Comparison of ENCODE assay signal across 33 cellular contexts in genomic region chr1:15945832-15946448, GRCh38. TPM values are rescaled to one million over a fixed set of nuclear protein-coding genes. Genes with fewer than 3 reads are reported as not detected.
DNase-seq lines count a peak whose midpoint lies in the region; ATAC-seq, FAIRE-seq and TF ChIP-seq lines count a peak whose summit lies in the region.
"Had no signal": no experiment of that assay in that cellular context is flagged by ENCODE, and none has a peak within 500 bp of the region (broad histone marks: within the 10 kb centered on the region; RNA-seq: fewer than 3 reads in every experiment).

No MANE protein-coding gene starts in this region.

- H3K27ac Mint-ChIP-seq in activated T-cell treated with anti-CD3 and anti-CD28 coated beads, Interleukin-2, amount 50 U/mL, for 72 hours = peak overlapping the region; percentile 72
- peak overlapping the region; percentile 16 for H3K27ac Mint-ChIP-seq in activated T-helper 1 cell treated with anti-CD3 and anti-CD28 coated beads, Interleukin-12 subunit alpha, Interleukin-12 subunit beta, Interleukin-2, Interleukin-4 antibody, amounts not matched to agents 30 ng/mL and 10 ng/mL and 1 ng/mL, durations not matched to agents 14 hours and 24 hours and 36 hours
- peak overlapping the region; percentile 62 to 78 for H3K27ac Mint-ChIP-seq in effector memory CD8-positive, alpha-beta T cell
- H3K27ac Mint-ChIP-seq: activated naive CD8-positive, alpha-beta T cell treated with anti-CD3 and anti-CD28 coated beads, Interleukin-2, amount 10 ng/mL, durations not matched to agents 7 days and 5 days had no signal

- H3K9me3 ChIP-seq in thoracic aorta (no peaks in the 10 kb centered on the region), colonic mucosa (no peaks in the 10 kb centered on the region)
- H3K9me3 ChIP-seq: left lung, tibial nerve had no signal

- peaks cover 42% of the 10 kb centered on the region for H3K4me1 Mint-ChIP-seq in activated T-cell treated with anti-CD3 and anti-CD28 coated beads, Interleukin-2, amount 50 U/mL, for 72 hours (ENCODE audit: low read depth)
- peaks cover 41% of the 10 kb centered on the region for H3K4me1 Mint-ChIP-seq in activated T-helper 1 cell treated with anti-CD3 and anti-CD28 coated beads, Interleukin-12 subunit alpha, Interleukin-12 subunit beta, Interleukin-2, Interleukin-4 antibody, amounts not matched to agents 30 ng/mL and 10 ng/mL and 1 ng/mL, durations not matched to agents 14 hours and 24 hours and 36 hours (ENCODE audit: low read depth)
- peaks cover 20 to 35% of the 10 kb centered on the region in 2 donors for H3K4me1 Mint-ChIP-seq in effector memory CD8-positive, alpha-beta T cell (ENCODE audit: low read depth in 2 of 2)

- no peak for TF ChIP-seq CTCF in thoracic aorta (IDR thresholded peaks at IDR 0.05)
- TF ChIP-seq CTCF in colonic mucosa (IDR thresholded peaks at IDR 0.05) = no peak

- ATAC-seq in activated T-cell treated with anti-CD3 and anti-CD28 coated beads, Interleukin-2, amount 50 U/mL, for 72 hours (replicated peaks in 1 of 2) = no peak
- ATAC-seq in effector memory CD8-positive, alpha-beta T cell (replicated peaks) = no peak
- ATAC-seq in thoracic aorta (ENCODE audit: insufficient number of reproducible peaks, low FRiP score, low read depth) = no peak
- ATAC-seq: left lung; stimulated activated naive CD8-positive, alpha-beta T cell treated with anti-CD3 and anti-CD28 coated beads, Interleukin-15, amount 100 ng/mL, for 72 hours had no signal

- FAIRE-seq in HTR-8/SVneo (lab: Jason Lieb, UNC) = no peak
- FAIRE-seq: endothelial cell of umbilical vein, GM12892, H1 had no signal

- no peak overlapping the region for H3K9ac ChIP-seq in colonic mucosa (ENCODE audit: low read depth in 2 of 2, low read length in 2 of 2)

- no peak for DNase-seq in activated T-cell treated with anti-CD3 and anti-CD28 coated beads, Interleukin-2, amount 50 U/mL, for 72 hours
- no peak for DNase-seq in activated T-cell treated with anti-CD3 and anti-CD28 coated beads, Interleukin-2, amount 50 U/mL, for 1 hour
- no peak for DNase-seq in activated T-helper 1 cell treated with anti-CD3 and anti-CD28 coated beads, Interleukin-12 subunit alpha, Interleukin-12 subunit beta, Interleukin-2, Interleukin-4 antibody, amounts not matched to agents 30 ng/mL and 10 ng/mL and 1 ng/mL, durations not matched to agents 14 hours and 24 hours and 36 hours (ENCODE audit: low spot score)
- DNase-seq in effector memory CD8-positive, alpha-beta T cell = no peak
- DNase-seq in thoracic aorta (ENCODE audit: low spot score) (no peak), mucosa of gallbladder (ENCODE audit: low spot score) (no peak), colonic mucosa (no peak), HTR-8/SVneo (ENCODE audit: insufficient read length, low spot score) (no peak)
- DNase-seq: activated CD4-positive, alpha-beta T cell treated with anti-CD3 and anti-CD28 coated beads, Interleukin-2, amount 50 U/mL, for 1 hour; activated CD8-positive, alpha-beta memory T cell treated with anti-CD3 and anti-CD28 coated beads, Interleukin-2, amount 50 U/mL, for 4 hours; activated naive CD8-positive, alpha-beta T cell treated with anti-CD3 and anti-CD28 coated beads, Interleukin-2, amount 10 ng/mL, durations not matched to agents 7 days and 5 days; CD8-positive, alpha-beta memory T cell; central memory CD4-positive, alpha-beta T cell; hypothalamus; left lung; mesenchymal stem cell; NCI-H1092 treated with DMSO at 0.1 percent for 48 hours; NCI-H187 treated with DMSO at 0.1 percent for 48 hours; NCI-H524 treated with DMSO at 0.1 percent for 48 hours; NK-92 treated with Interleukin-12 subunit alpha and Interleukin-12 subunit beta, amount 100 ng/mL, for 24 hours; nucleus accumbens; PC-9; SHP77; stimulated activated CD4-positive, alpha-beta T cell treated with anti-CD3 and anti-CD28 coated beads, Interleukin-15, amount 100 ng/mL, for 24 hours; stimulated activated naive CD8-positive, alpha-beta T cell treated with anti-CD3 and anti-CD28 coated beads, Interleukin-15, amount 100 ng/mL, for 72 hours; T1000; WERI-Rb-1 had no signal

- peak overlapping the region; percentile 98 to 99 for H3K27ac ChIP-seq in thoracic aorta
- no peak overlapping the region for H3K27ac ChIP-seq in colonic mucosa
- H3K27ac ChIP-seq: PC-9, tibial nerve, WERI-Rb-1 had no signal

- intact Hi-C loops in activated T-helper 1 cell treated with anti-CD3 and anti-CD28 coated beads, Interleukin-12 subunit alpha, Interleukin-12 subunit beta, Interleukin-2, Interleukin-4 antibody, amounts not matched to agents 30 ng/mL and 10 ng/mL and 1 ng/mL, durations not matched to agents 14 hours and 24 hours and 36 hours (cut with micrococcal nuclease) = no loop called here
- intact Hi-C loops in colonic mucosa (cut with DNase I) = no loop called here

- H3K4me1 ChIP-seq in thoracic aorta (ENCODE audit: control insufficient read depth in 1 of 2, low read depth in 2 of 2) = peaks cover 28 to 69% of the 10 kb centered on the region in 2 donors
- peaks cover 7% of the 10 kb centered on the region for H3K4me1 ChIP-seq in colonic mucosa

- H3K4me3 Mint-ChIP-seq in activated T-cell treated with anti-CD3 and anti-CD28 coated beads, Interleukin-2, amount 50 U/mL, for 72 hours = peak overlapping the region in 1 of 2 donors; percentile 19
- H3K4me3 Mint-ChIP-seq in activated T-helper 1 cell treated with anti-CD3 and anti-CD28 coated beads, Interleukin-12 subunit alpha, Interleukin-12 subunit beta, Interleukin-2, Interleukin-4 antibody, amounts not matched to agents 30 ng/mL and 10 ng/mL and 1 ng/mL, durations not matched to agents 14 hours and 24 hours and 36 hours = no peak overlapping the region
- H3K4me3 Mint-ChIP-seq in effector memory CD8-positive, alpha-beta T cell = no peak overlapping the region
- H3K4me3 Mint-ChIP-seq: activated naive CD8-positive, alpha-beta T cell treated with anti-CD3 and anti-CD28 coated beads, Interleukin-2, amount 10 ng/mL, durations not matched to agents 7 days and 5 days had no signal

- H3K4me3 ChIP-seq in thoracic aorta = no peak overlapping the region
- H3K4me3 ChIP-seq in colonic mucosa = no peak overlapping the region
- H3K4me3 ChIP-seq: left lung, PC-9, tibial nerve had no signal

- no peaks in the 10 kb centered on the region for H3K27me3 Mint-ChIP-seq in activated T-cell treated with anti-CD3 and anti-CD28 coated beads, Interleukin-2, amount 50 U/mL, for 72 hours (ENCODE audit: low read depth)
- H3K27me3 Mint-ChIP-seq in activated T-helper 1 cell treated with anti-CD3 and anti-CD28 coated beads, Interleukin-12 subunit alpha, Interleukin-12 subunit beta, Interleukin-2, Interleukin-4 antibody, amounts not matched to agents 30 ng/mL and 10 ng/mL and 1 ng/mL, durations not matched to agents 14 hours and 24 hours and 36 hours (ENCODE audit: insufficient read depth) = no peaks in the 10 kb centered on the region
- no peaks in the 10 kb centered on the region for H3K27me3 Mint-ChIP-seq in effector memory CD8-positive, alpha-beta T cell
- H3K27me3 Mint-ChIP-seq: activated naive CD8-positive, alpha-beta T cell treated with anti-CD3 and anti-CD28 coated beads, Interleukin-2, amount 10 ng/mL, durations not matched to agents 7 days and 5 days; CD8-positive, alpha-beta memory T cell; stimulated activated naive CD8-positive, alpha-beta T cell treated with anti-CD3 and anti-CD28 coated beads, Interleukin-15, amount 100 ng/mL, for 72 hours had no signal

- H3K36me3 ChIP-seq in thoracic aorta (peaks cover 47% of the 10 kb centered on the region), colonic mucosa (peaks cover 42% of the 10 kb centered on the region)

- H3K36me3 Mint-ChIP-seq in activated T-cell treated with anti-CD3 and anti-CD28 coated beads, Interleukin-2, amount 50 U/mL, for 72 hours (ENCODE audit: insufficient read depth in 2 of 2) = peaks cover 3 to 10% of the 10 kb centered on the region in 2 donors
- H3K36me3 Mint-ChIP-seq in activated T-helper 1 cell treated with anti-CD3 and anti-CD28 coated beads, Interleukin-12 subunit alpha, Interleukin-12 subunit beta, Interleukin-2, Interleukin-4 antibody, amounts not matched to agents 30 ng/mL and 10 ng/mL and 1 ng/mL, durations not matched to agents 14 hours and 24 hours and 36 hours (ENCODE audit: low read depth) = peaks cover 38% of the 10 kb centered on the region
- peaks cover 47% of the 10 kb centered on the region for H3K36me3 Mint-ChIP-seq in effector memory CD8-positive, alpha-beta T cell (ENCODE audit: insufficient read depth)

- H3K27me3 ChIP-seq in thoracic aorta (replicated peaks; ENCODE audit: insufficient read depth) (no peaks in the 10 kb centered on the region), colonic mucosa (no peaks in the 10 kb centered on the region)
- H3K27me3 ChIP-seq: left lung, tibial nerve had no signal

- no peaks in the 10 kb centered on the region for H3K9me3 Mint-ChIP-seq in activated T-cell treated with anti-CD3 and anti-CD28 coated beads, Interleukin-2, amount 50 U/mL, for 72 hours
- H3K9me3 Mint-ChIP-seq in activated T-helper 1 cell treated with anti-CD3 and anti-CD28 coated beads, Interleukin-12 subunit alpha, Interleukin-12 subunit beta, Interleukin-2, Interleukin-4 antibody, amounts not matched to agents 30 ng/mL and 10 ng/mL and 1 ng/mL, durations not matched to agents 14 hours and 24 hours and 36 hours = no peaks in the 10 kb centered on the region
- H3K9me3 Mint-ChIP-seq in effector memory CD8-positive, alpha-beta T cell = no peaks in the 10 kb centered on the region
- H3K9me3 Mint-ChIP-seq: activated naive CD8-positive, alpha-beta T cell treated with anti-CD3 and anti-CD28 coated beads, Interleukin-2, amount 10 ng/mL, durations not matched to agents 7 days and 5 days; CD8-positive, alpha-beta memory T cell; stimulated activated naive CD8-positive, alpha-beta T cell treated with anti-CD3 and anti-CD28 coated beads, Interleukin-15, amount 100 ng/mL, for 72 hours had no signal

RNA-seq across cellular contexts. Expression of gene ZBTB17, which starts 30.0 kb away (rescaled TPM):
- 10 to 100 TPM; 76.0 to 84.1 TPM for total RNA-seq in activated T-cell treated with anti-CD3 and anti-CD28 coated beads, Interleukin-2, amount 50 U/mL, for 72 hours
- total RNA-seq in activated T-helper 1 cell treated with anti-CD3 and anti-CD28 coated beads, Interleukin-12 subunit alpha, Interleukin-12 subunit beta, Interleukin-2, Interleukin-4 antibody, amounts not matched to agents 30 ng/mL and 10 ng/mL and 1 ng/mL, durations not matched to agents 14 hours and 24 hours and 36 hours = 62.6 and 68.8 TPM in 2 replicates
- total RNA-seq in thoracic aorta = 10 to 100 TPM; 42.9 to 46.5 TPM
- 41.3 TPM for total RNA-seq in mucosa of gallbladder
- 10 to 100 TPM; 24.9 to 36.3 TPM for total RNA-seq in colonic mucosa

RNA-seq across cellular contexts. Expression of gene SRARP, which starts 58.1 kb away (rescaled TPM):
- not detected for total RNA-seq in activated T-cell treated with anti-CD3 and anti-CD28 coated beads, Interleukin-2, amount 50 U/mL, for 72 hours
- not detected in 2 replicates for total RNA-seq in activated T-helper 1 cell treated with anti-CD3 and anti-CD28 coated beads, Interleukin-12 subunit alpha, Interleukin-12 subunit beta, Interleukin-2, Interleukin-4 antibody, amounts not matched to agents 30 ng/mL and 10 ng/mL and 1 ng/mL, durations not matched to agents 14 hours and 24 hours and 36 hours
- not detected for total RNA-seq in thoracic aorta
- not detected for total RNA-seq in mucosa of gallbladder
- not detected for total RNA-seq in colonic mucosa
- total RNA-seq: A673; activated naive CD8-positive, alpha-beta T cell treated with anti-CD3 and anti-CD28 coated beads, Interleukin-2, amount 10 ng/mL, durations not matched to agents 7 days and 5 days; CD8-positive, alpha-beta memory T cell; endothelial cell of umbilical vein; H1; left lung; PC-9; pulmonary artery endothelial cell had no signal

Comparison
In these comparisons a context has a peak if more than half of its experiments do, and no peak if none do; other contexts are left out.
1. H3K27ac Mint-ChIP-seq: peak in every context shown above with its lines; median percentile 72 in activated T-cell treated with anti-CD3 and anti-CD28 coated beads, Interleukin-2, amount 50 U/mL, for 72 hours; 70 in effector memory CD8-positive, alpha-beta T cell; 16 in activated T-helper 1 cell treated with anti-CD3 and anti-CD28 coated beads, Interleukin-12 subunit alpha, Interleukin-12 subunit beta, Interleukin-2, Interleukin-4 antibody, amounts not matched to agents 30 ng/mL and 10 ng/mL and 1 ng/mL, durations not matched to agents 14 hours and 24 hours and 36 hours.